ENCODE assay signal across 10 cellular contexts in genomic region chr1:30715216-30715615, GRCh38. TPM values are rescaled to one million over a fixed set of nuclear protein-coding genes. Genes with fewer than 3 reads are reported as not detected.
DNase-seq lines count a peak whose midpoint lies in the region; ATAC-seq and TF ChIP-seq lines count a peak whose summit lies in the region.
"Had no signal": no experiment of that assay in that cellular context is flagged by ENCODE, and none has a peak within 500 bp of the region (broad histone marks: within the 10 kb centered on the region; RNA-seq: fewer than 3 reads in every experiment).

No MANE protein-coding gene starts in this region.

- H3K27ac ChIP-seq in cardiac muscle cell (no peak overlapping the region), right atrium auricular region (no peak overlapping the region), testis (no peak overlapping the region)

- no peaks in the 10 kb centered on the region for H3K36me3 Mint-ChIP-seq in activated T-helper 1 cell treated with anti-CD3 and anti-CD28 coated beads, Interleukin-12 subunit alpha, Interleukin-12 subunit beta, Interleukin-2, Interleukin-4 antibody, amounts not matched to agents 30 ng/mL and 10 ng/mL and 1 ng/mL, durations not matched to agents 14 hours and 24 hours and 36 hours (ENCODE audit: low read depth)

- DNase-seq in cardiac muscle cell (ENCODE audit: low read depth in 1 of 2, low spot score in 1 of 2) (no peak), right atrium auricular region (ENCODE audit: low spot score) (no peak), NCI-H1694 (lab: John Stamatoyannopoulos, UW) (peak; percentile 62), epithelial cell of esophagus (ENCODE audit: low read depth) (no peak), testis (peak; percentile 30)
- no peak for DNase-seq in central memory CD4-positive, alpha-beta T cell
- no peak for DNase-seq in activated T-helper 1 cell treated with anti-CD3 and anti-CD28 coated beads, Interleukin-12 subunit alpha, Interleukin-12 subunit beta, Interleukin-2, Interleukin-4 antibody, amounts not matched to agents 30 ng/mL and 10 ng/mL and 1 ng/mL, durations not matched to agents 14 hours and 24 hours and 36 hours (ENCODE audit: low spot score)
- DNase-seq: DMS153 had no signal

- no peak for ATAC-seq in GM19328 (IDR thresholded peaks at IDR 0.05; ENCODE audit: unreplicated experiment)

- intact Hi-C loops in testis (cut with DNase I; ENCODE audit: low total_unique reads), result no loop called here
- intact Hi-C loops in activated T-helper 1 cell treated with anti-CD3 and anti-CD28 coated beads, Interleukin-12 subunit alpha, Interleukin-12 subunit beta, Interleukin-2, Interleukin-4 antibody, amounts not matched to agents 30 ng/mL and 10 ng/mL and 1 ng/mL, durations not matched to agents 14 hours and 24 hours and 36 hours (cut with micrococcal nuclease), result loop anchor here (10.0 kb wide), 1 partner anchor 1010 kb away; no protein-coding TSS in a partner anchor

- no peak for TF ChIP-seq POLR2A in testis (IDR thresholded peaks at IDR 0.05)

- no peaks in the 10 kb centered on the region for H3K4me1 ChIP-seq in cardiac muscle cell (ENCODE audit: low read depth)
- peaks cover 0 to 19% of the 10 kb centered on the region in 2 donors for H3K4me1 ChIP-seq in right atrium auricular region
- H3K4me1 ChIP-seq in testis, result peaks cover 9% of the 10 kb centered on the region

- WGBS in testis, 2 donors, result 69 to 73% methylated on average over 2 of the region's 2 CpGs

- H3K9me3 Mint-ChIP-seq in activated T-helper 1 cell treated with anti-CD3 and anti-CD28 coated beads, Interleukin-12 subunit alpha, Interleukin-12 subunit beta, Interleukin-2, Interleukin-4 antibody, amounts not matched to agents 30 ng/mL and 10 ng/mL and 1 ng/mL, durations not matched to agents 14 hours and 24 hours and 36 hours, result peaks cover 11% of the 10 kb centered on the region

- H3K27me3 ChIP-seq in cardiac muscle cell (no peaks in the 10 kb centered on the region), right atrium auricular region (no peaks in the 10 kb centered on the region), testis (no peaks in the 10 kb centered on the region)

- H3K9me3 ChIP-seq in cardiac muscle cell (ENCODE audit: low read depth) (no peaks in the 10 kb centered on the region), right atrium auricular region (peaks cover 0 to 7% of the 10 kb centered on the region in 2 donors), testis (no peaks in the 10 kb centered on the region)

- peaks cover 20% of the 10 kb centered on the region for H3K4me1 Mint-ChIP-seq in activated T-helper 1 cell treated with anti-CD3 and anti-CD28 coated beads, Interleukin-12 subunit alpha, Interleukin-12 subunit beta, Interleukin-2, Interleukin-4 antibody, amounts not matched to agents 30 ng/mL and 10 ng/mL and 1 ng/mL, durations not matched to agents 14 hours and 24 hours and 36 hours (ENCODE audit: low read depth)

- TF ChIP-seq CTCF in cardiac muscle cell (IDR thresholded peaks at IDR 0.05; ENCODE audit: low read depth, low read length) (peak; percentile 45), right atrium auricular region (IDR thresholded peaks at IDR 0.05) (no peak), epithelial cell of esophagus (IDR thresholded peaks at IDR 0.05; ENCODE audit: insufficient read depth, low read depth, low read length, missing control alignments) (peak; percentile 51), testis (IDR thresholded peaks at IDR 0.05) (peak in 2 of 3 experiments; percentile 43 to 46)

- no peak overlapping the region for H3K4me3 ChIP-seq in cardiac muscle cell
- H3K4me3 ChIP-seq in right atrium auricular region, result no peak overlapping the region
- H3K4me3 ChIP-seq in epithelial cell of esophagus (ENCODE audit: low read length), result no peak overlapping the region
- no peak overlapping the region for H3K4me3 ChIP-seq in testis

- H3K4me3 Mint-ChIP-seq in activated T-helper 1 cell treated with anti-CD3 and anti-CD28 coated beads, Interleukin-12 subunit alpha, Interleukin-12 subunit beta, Interleukin-2, Interleukin-4 antibody, amounts not matched to agents 30 ng/mL and 10 ng/mL and 1 ng/mL, durations not matched to agents 14 hours and 24 hours and 36 hours, result no peak overlapping the region

- H3K27ac Mint-ChIP-seq in activated T-helper 1 cell treated with anti-CD3 and anti-CD28 coated beads, Interleukin-12 subunit alpha, Interleukin-12 subunit beta, Interleukin-2, Interleukin-4 antibody, amounts not matched to agents 30 ng/mL and 10 ng/mL and 1 ng/mL, durations not matched to agents 14 hours and 24 hours and 36 hours, result no peak overlapping the region

- peaks cover 3% of the 10 kb centered on the region for H3K27me3 Mint-ChIP-seq in activated T-helper 1 cell treated with anti-CD3 and anti-CD28 coated beads, Interleukin-12 subunit alpha, Interleukin-12 subunit beta, Interleukin-2, Interleukin-4 antibody, amounts not matched to agents 30 ng/mL and 10 ng/mL and 1 ng/mL, durations not matched to agents 14 hours and 24 hours and 36 hours (ENCODE audit: insufficient read depth)

- no peaks in the 10 kb centered on the region for H3K36me3 ChIP-seq in cardiac muscle cell
- H3K36me3 ChIP-seq in right atrium auricular region, result no peaks in the 10 kb centered on the region
- no peaks in the 10 kb centered on the region for H3K36me3 ChIP-seq in testis (ENCODE audit: low read depth, missing control alignments)

RNA-seq across cellular contexts. Expression of gene MATN1, which starts 8.2 kb away (rescaled TPM):
- total RNA-seq in cardiac muscle cell, result 0.28 and 0.36 TPM in 2 replicates
- polyA plus RNA-seq in cardiac muscle cell, result 1.4 TPM in 1 of 2 replicates, not detected in the other
- not detected for total RNA-seq in right atrium auricular region
- total RNA-seq in testis, result under 1 TPM; 0.55 to 0.62 TPM
- 0.32 TPM for polyA plus RNA-seq in testis (ENCODE audit: insufficient read depth, low read depth, low replicate concordance)
- total RNA-seq in activated T-helper 1 cell treated with anti-CD3 and anti-CD28 coated beads, Interleukin-12 subunit alpha, Interleukin-12 subunit beta, Interleukin-2, Interleukin-4 antibody, amounts not matched to agents 30 ng/mL and 10 ng/mL and 1 ng/mL, durations not matched to agents 14 hours and 24 hours and 36 hours, result 0.42 and 0.70 TPM in 2 replicates
- total RNA-seq: T-helper 2 cell treated with Interferon-gamma antibody and Interleukin-4, amounts not matched to agents 100 ng/mL and 5 ng/mL, for 36 hours had no signal

RNA-seq across cellular contexts. Expression of gene LAPTM5, which starts 42.4 kb away (rescaled TPM):
- total RNA-seq in cardiac muscle cell (0.11 and 0.45 TPM in 2 replicates), right atrium auricular region (10 to 100 TPM; 17.4 to 62.8 TPM), testis (10 to 100 TPM in 1 of 2 donors, 1 to 10 TPM in 1; 2.0 to 16.3 TPM)
- polyA plus RNA-seq in cardiac muscle cell (0.10 and 3.1 TPM in 2 replicates), testis (ENCODE audit: insufficient read depth, low read depth, low replicate concordance) (46.9 TPM)
- 199 and 214 TPM in 2 replicates for total RNA-seq in activated T-helper 1 cell treated with anti-CD3 and anti-CD28 coated beads, Interleukin-12 subunit alpha, Interleukin-12 subunit beta, Interleukin-2, Interleukin-4 antibody, amounts not matched to agents 30 ng/mL and 10 ng/mL and 1 ng/mL, durations not matched to agents 14 hours and 24 hours and 36 hours

Comparison
In these comparisons a context has a peak if more than half of its experiments do, and no peak if none do; other contexts are left out.
1. CTCF ChIP-seq: peak in cardiac muscle cell (single experiment), epithelial cell of esophagus (single experiment) and testis (2 of 3); none in right atrium auricular region (0 of 2).
2. DNase-seq: peak in NCI-H1694 (single experiment) and testis (single experiment); none in cardiac muscle cell (0 of 2), right atrium auricular region (single experiment), epithelial cell of esophagus (single experiment), central memory CD4-positive, alpha-beta T cell (single experiment) and activated T-helper 1 cell treated with anti-CD3 and anti-CD28 coated beads, Interleukin-12 subunit alpha, Interleukin-12 subunit beta, Interleukin-2, Interleukin-4 antibody, amounts not matched to agents 30 ng/mL and 10 ng/mL and 1 ng/mL, durations not matched to agents 14 hours and 24 hours and 36 hours (single experiment).